19 cellular contexts compared by ENCODE assay signal in genomic region chr4:119116925-119117900, GRCh38. TPM values are rescaled to one million over a fixed set of nuclear protein-coding genes. Genes with fewer than 3 reads are reported as not detected.
A peak's percentile ranks its signal among the peaks of the same experiment; 100 is the strongest.
DNase-seq lines count a peak whose midpoint lies in the region; ATAC-seq and FAIRE-seq lines count a peak whose summit lies in the region.
"Had no signal": no experiment of that assay in that cellular context is flagged by ENCODE, and none has a peak within 500 bp of the region (broad histone marks: within the 10 kb centered on the region; RNA-seq: fewer than 3 reads in every experiment).

No MANE protein-coding gene starts in this region.

- DNase-seq in LHCN-M2 (ENCODE audit: low read depth) (peak; percentile 49), dermis blood vessel endothelial cell (peak; percentile 46), hippocampal formation (lab: John Stamatoyannopoulos, UW) (no peak)
- DNase-seq in natural killer cell treated with Interleukin-12 subunit alpha and Interleukin-12 subunit beta and Interleukin-15 and Interleukin-18, amount 100 ng/mL, for 72 hours (ENCODE audit: low spot score): no peak
- DNase-seq: activated CD4-positive, CD25-positive, alpha-beta regulatory T cell; activated naive CD8-positive, alpha-beta T cell treated with anti-CD3 and anti-CD28 coated beads, Interleukin-2, amount 50 U/mL, for 24 hours; effector CD4-positive, alpha-beta T cell; NCI-H1436; NCI-H2171; NCI-H69; T-helper 9 cell had no signal

- FAIRE-seq in islet of Langerhans (lab: Jason Lieb, UNC): peak; percentile 72

- no peaks in the 10 kb centered on the region for H3K9me3 Mint-ChIP-seq in natural killer cell treated with Interleukin-12 subunit alpha and Interleukin-12 subunit beta and Interleukin-15 and Interleukin-18, amount 100 ng/mL, for 72 hours
- H3K9me3 Mint-ChIP-seq: activated naive CD8-positive, alpha-beta T cell treated with anti-CD3 and anti-CD28 coated beads, Interleukin-2, amount 50 U/mL, for 24 hours had no signal

- peak overlapping the region; percentile 4 for H3K9ac ChIP-seq in skeletal muscle satellite cell (ENCODE audit: low read depth, low read length)
- H3K9ac ChIP-seq: BLaER1 treated with 17β-estradiol and CSF1 and Interleukin-3, amounts not matched to agents 10 nM and 100 nM had no signal

- H3K4me2 ChIP-seq in skeletal muscle satellite cell (ENCODE audit: low read length): no peak overlapping the region

- H3K4me3 ChIP-seq in skeletal muscle satellite cell (ENCODE audit: low read length): no peak overlapping the region
- H3K4me3 ChIP-seq: BLaER1 treated with 17β-estradiol and CSF1 and Interleukin-3, amounts not matched to agents 10 nM and 100 nM; SJSA1 had no signal

- no peak for ATAC-seq in esophagus mucosa
- ATAC-seq in GM19023 (IDR thresholded peaks at IDR 0.05; ENCODE audit: unreplicated experiment): no peak
- ATAC-seq in natural killer cell treated with Interleukin-12 subunit alpha and Interleukin-12 subunit beta and Interleukin-15 and Interleukin-18, amount 100 ng/mL, for 72 hours: no peak
- ATAC-seq: activated naive CD8-positive, alpha-beta T cell treated with anti-CD3 and anti-CD28 coated beads, Interleukin-2, amount 50 U/mL, for 24 hours had no signal

- H3K27ac Mint-ChIP-seq in natural killer cell treated with Interleukin-12 subunit alpha and Interleukin-12 subunit beta and Interleukin-15 and Interleukin-18, amount 100 ng/mL, for 72 hours: no peak overlapping the region
- H3K27ac Mint-ChIP-seq: activated naive CD8-positive, alpha-beta T cell treated with anti-CD3 and anti-CD28 coated beads, Interleukin-2, amount 50 U/mL, for 24 hours had no signal

- peaks cover 20% of the 10 kb centered on the region for H3K4me1 ChIP-seq in skeletal muscle satellite cell (ENCODE audit: control insufficient read depth, insufficient read depth, low read length)

- H3K36me3 Mint-ChIP-seq in natural killer cell treated with Interleukin-12 subunit alpha and Interleukin-12 subunit beta and Interleukin-15 and Interleukin-18, amount 100 ng/mL, for 72 hours: no peaks in the 10 kb centered on the region

- H3K9me3 ChIP-seq in skeletal muscle satellite cell (replicated peaks; ENCODE audit: low read length): no peaks in the 10 kb centered on the region
- H3K9me3 ChIP-seq: SJSA1 had no signal

- H3K36me3 ChIP-seq in skeletal muscle satellite cell (ENCODE audit: insufficient read depth, low read length): no peaks in the 10 kb centered on the region
- H3K36me3 ChIP-seq: BLaER1 treated with 17β-estradiol and CSF1 and Interleukin-3, amounts not matched to agents 10 nM and 100 nM; SJSA1 had no signal

- peaks cover 0 to 5% of the 10 kb centered on the region in 2 donors for H3K4me1 Mint-ChIP-seq in natural killer cell treated with Interleukin-12 subunit alpha and Interleukin-12 subunit beta and Interleukin-15 and Interleukin-18, amount 100 ng/mL, for 72 hours (ENCODE audit: low read depth in 2 of 2)

- H3K27me3 Mint-ChIP-seq in natural killer cell treated with Interleukin-12 subunit alpha and Interleukin-12 subunit beta and Interleukin-15 and Interleukin-18, amount 100 ng/mL, for 72 hours: peaks cover 4 to 33% of the 10 kb centered on the region in 2 donors
- H3K27me3 Mint-ChIP-seq: activated naive CD8-positive, alpha-beta T cell treated with anti-CD3 and anti-CD28 coated beads, Interleukin-2, amount 50 U/mL, for 24 hours had no signal

- no peaks in the 10 kb centered on the region for H3K27me3 ChIP-seq in skeletal muscle satellite cell (ENCODE audit: control insufficient read depth, insufficient read depth, low read length)
- H3K27me3 ChIP-seq: BLaER1 treated with 17β-estradiol and CSF1 and Interleukin-3, amounts not matched to agents 10 nM and 100 nM; SJSA1 had no signal

- no peak overlapping the region for H3K4me3 Mint-ChIP-seq in natural killer cell treated with Interleukin-12 subunit alpha and Interleukin-12 subunit beta and Interleukin-15 and Interleukin-18, amount 100 ng/mL, for 72 hours
- H3K4me3 Mint-ChIP-seq: activated naive CD8-positive, alpha-beta T cell treated with anti-CD3 and anti-CD28 coated beads, Interleukin-2, amount 50 U/mL, for 24 hours had no signal

RNA-seq across cellular contexts. Expression of gene MYOZ2, which starts 18.4 kb away (rescaled TPM):
- 0.13 and 0.69 TPM in 2 replicates for total RNA-seq in LHCN-M2 (2014; rRNA removed)
- polyA plus RNA-seq in LHCN-M2 (2012): 1.3 TPM
- total RNA-seq in dermis blood vessel endothelial cell: under 0.01 TPM in 1 of 2 replicates, not detected in the other
- total RNA-seq in skeletal muscle satellite cell (2012; rRNA removed): 0.51 and 1.1 TPM in 2 replicates
- total RNA-seq in esophagus mucosa: not detected
- not detected for total RNA-seq in natural killer cell treated with Interleukin-12 subunit alpha and Interleukin-12 subunit beta and Interleukin-15 and Interleukin-18, amount 100 ng/mL, for 72 hours
- total RNA-seq: G401, M059J, SJSA1 had no signal

Comparison
In these comparisons a context has a peak if more than half of its experiments do, and no peak if none do; other contexts are left out.
1. DNase-seq: peak in LHCN-M2 (single experiment) and dermis blood vessel endothelial cell (single experiment); none in hippocampal formation (0 of 2) and natural killer cell treated with Interleukin-12 subunit alpha and Interleukin-12 subunit beta and Interleukin-15 and Interleukin-18, amount 100 ng/mL, for 72 hours (single experiment).